1 cellular context compared by ENCODE assay signal in genomic region chr19:11887247-11887617, GRCh38.
TF ChIP-seq lines count a peak whose summit lies in the region.

No MANE protein-coding gene starts in this region.

TF ChIP-seq in IMR-90, 13 proteins besides CTCF, POLR2A, EP300 and RAD21 (continued from another document):
- TF ChIP-seq USF2 (IDR thresholded peaks at IDR 0.05; ENCODE audit: low read depth, low read length), result no peak
- no peak for TF ChIP-seq SMC3 (IDR thresholded peaks at IDR 0.05; ENCODE audit: low read depth, low read length)
